Comparison of ENCODE assay signal across 1 cellular context in the genomic region with DNA sequence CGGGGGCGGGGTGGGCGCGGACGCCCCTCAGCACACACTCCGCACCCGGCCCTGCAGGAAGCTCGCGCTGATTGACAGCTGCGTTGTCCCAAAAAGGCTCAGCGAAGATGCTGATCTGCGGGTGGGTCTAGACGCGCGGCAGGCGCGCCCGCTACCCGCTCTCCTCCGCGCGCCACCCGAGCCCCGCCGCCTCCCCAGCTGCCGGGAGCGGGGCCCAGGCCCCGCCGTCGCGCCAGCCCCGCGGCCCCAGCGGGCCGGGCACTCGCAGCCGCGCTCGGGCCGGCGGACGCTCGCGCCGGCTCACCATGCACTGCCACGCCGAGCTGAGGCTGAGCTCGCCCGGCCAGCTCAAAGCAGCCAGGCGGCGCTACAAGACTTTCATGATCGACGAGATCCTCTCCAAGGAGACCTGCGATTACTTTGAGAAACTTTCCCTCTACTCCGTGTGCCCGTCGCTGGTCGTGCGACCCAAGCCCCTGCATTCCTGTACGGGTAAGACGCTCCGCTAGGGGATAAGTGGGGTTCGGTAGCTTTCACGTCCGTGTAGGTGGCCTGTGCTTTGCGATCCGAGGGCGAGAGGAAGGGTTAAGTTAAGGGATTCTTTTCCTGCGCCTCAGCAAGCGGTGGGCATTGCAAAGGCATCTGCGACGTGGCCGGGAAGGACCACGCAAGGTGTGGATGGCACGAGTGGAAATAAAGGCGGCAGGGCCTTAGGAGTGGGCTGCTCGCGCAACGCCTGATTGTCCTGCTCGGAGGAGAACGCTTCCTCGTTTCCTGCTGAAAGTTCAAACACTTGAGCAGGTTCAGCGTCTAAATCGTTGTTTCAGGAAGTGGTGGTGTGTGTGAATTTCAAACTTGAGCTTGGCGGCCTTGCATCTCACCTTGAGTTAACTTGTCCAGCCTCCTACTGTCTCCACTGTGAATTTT.
TF ChIP-seq lines count a peak whose summit lies in the region.

A gene with protein sequence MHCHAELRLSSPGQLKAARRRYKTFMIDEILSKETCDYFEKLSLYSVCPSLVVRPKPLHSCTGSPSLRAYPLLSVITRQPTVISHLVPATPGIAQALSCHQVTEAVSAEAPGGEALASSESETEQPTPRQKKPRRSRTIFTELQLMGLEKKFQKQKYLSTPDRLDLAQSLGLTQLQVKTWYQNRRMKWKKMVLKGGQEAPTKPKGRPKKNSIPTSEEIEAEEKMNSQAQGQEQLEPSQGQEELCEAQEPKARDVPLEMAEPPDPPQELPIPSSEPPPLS (plus strand): TSS at position 118 of the 927 bp plus-strand sequence. CDS start 188 bp downstream, at position 306.

TF ChIP-seq in HepG2, 621 proteins besides CTCF, POLR2A, EP300 and RAD21 (continued from another document):
- TF ChIP-seq, protein P1, sequence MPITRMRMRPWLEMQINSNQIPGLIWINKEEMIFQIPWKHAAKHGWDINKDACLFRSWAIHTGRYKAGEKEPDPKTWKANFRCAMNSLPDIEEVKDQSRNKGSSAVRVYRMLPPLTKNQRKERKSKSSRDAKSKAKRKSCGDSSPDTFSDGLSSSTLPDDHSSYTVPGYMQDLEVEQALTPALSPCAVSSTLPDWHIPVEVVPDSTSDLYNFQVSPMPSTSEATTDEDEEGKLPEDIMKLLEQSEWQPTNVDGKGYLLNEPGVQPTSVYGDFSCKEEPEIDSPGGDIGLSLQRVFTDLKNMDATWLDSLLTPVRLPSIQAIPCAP (CRISPR knock-in tag; IDR thresholded peaks at IDR 0.05; ENCODE audit: low read depth): no peak
- TF ChIP-seq MAF1 (CRISPR knock-in tag; IDR thresholded peaks at IDR 0.05; ENCODE audit: borderline replicate concordance): no peak
- TF ChIP-seq JUND (CRISPR knock-in tag; IDR thresholded peaks at IDR 0.05): no peak
- no peak for TF ChIP-seq ZMAT3 (CRISPR knock-in tag; conservative IDR thresholded peaks at IDR 0.05)
- TF ChIP-seq SALL1 (CRISPR knock-in tag; IDR thresholded peaks at IDR 0.05): 0 out of 2 replicates have a peak, but pooled peaks have one; percentile 11
- TF ChIP-seq, protein P2, sequence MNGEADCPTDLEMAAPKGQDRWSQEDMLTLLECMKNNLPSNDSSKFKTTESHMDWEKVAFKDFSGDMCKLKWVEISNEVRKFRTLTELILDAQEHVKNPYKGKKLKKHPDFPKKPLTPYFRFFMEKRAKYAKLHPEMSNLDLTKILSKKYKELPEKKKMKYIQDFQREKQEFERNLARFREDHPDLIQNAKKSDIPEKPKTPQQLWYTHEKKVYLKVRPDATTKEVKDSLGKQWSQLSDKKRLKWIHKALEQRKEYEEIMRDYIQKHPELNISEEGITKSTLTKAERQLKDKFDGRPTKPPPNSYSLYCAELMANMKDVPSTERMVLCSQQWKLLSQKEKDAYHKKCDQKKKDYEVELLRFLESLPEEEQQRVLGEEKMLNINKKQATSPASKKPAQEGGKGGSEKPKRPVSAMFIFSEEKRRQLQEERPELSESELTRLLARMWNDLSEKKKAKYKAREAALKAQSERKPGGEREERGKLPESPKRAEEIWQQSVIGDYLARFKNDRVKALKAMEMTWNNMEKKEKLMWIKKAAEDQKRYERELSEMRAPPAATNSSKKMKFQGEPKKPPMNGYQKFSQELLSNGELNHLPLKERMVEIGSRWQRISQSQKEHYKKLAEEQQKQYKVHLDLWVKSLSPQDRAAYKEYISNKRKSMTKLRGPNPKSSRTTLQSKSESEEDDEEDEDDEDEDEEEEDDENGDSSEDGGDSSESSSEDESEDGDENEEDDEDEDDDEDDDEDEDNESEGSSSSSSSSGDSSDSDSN (CRISPR knock-in tag; IDR thresholded peaks at IDR 0.05): peak; percentile 72; the same call in 1 of the 2 replicates
- TF ChIP-seq, protein P3, sequence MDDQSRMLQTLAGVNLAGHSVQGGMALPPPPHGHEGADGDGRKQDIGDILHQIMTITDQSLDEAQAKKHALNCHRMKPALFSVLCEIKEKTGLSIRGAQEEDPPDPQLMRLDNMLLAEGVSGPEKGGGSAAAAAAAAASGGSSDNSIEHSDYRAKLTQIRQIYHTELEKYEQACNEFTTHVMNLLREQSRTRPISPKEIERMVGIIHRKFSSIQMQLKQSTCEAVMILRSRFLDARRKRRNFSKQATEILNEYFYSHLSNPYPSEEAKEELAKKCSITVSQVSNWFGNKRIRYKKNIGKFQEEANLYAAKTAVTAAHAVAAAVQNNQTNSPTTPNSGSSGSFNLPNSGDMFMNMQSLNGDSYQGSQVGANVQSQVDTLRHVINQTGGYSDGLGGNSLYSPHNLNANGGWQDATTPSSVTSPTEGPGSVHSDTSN (CRISPR knock-in tag; IDR thresholded peaks at IDR 0.05; ENCODE audit: borderline replicate concordance): no peak
- TF ChIP-seq ZNF367 (CRISPR knock-in tag; IDR thresholded peaks at IDR 0.05; ENCODE audit: borderline replicate concordance): no peak
- no peak for TF ChIP-seq NR2F6 (IDR thresholded peaks at IDR 0.05)
- TF ChIP-seq NR2F6 (CRISPR knock-in tag; IDR thresholded peaks at IDR 0.05): no peak
- TF ChIP-seq KDM6A (CRISPR knock-in tag; IDR thresholded peaks at IDR 0.05; ENCODE audit: low read depth): no peak
- 0 out of 2 replicates have a peak, but pooled peaks have one; percentile 19 for TF ChIP-seq ZNF598 (CRISPR knock-in tag; IDR thresholded peaks at IDR 0.05; ENCODE audit: borderline replicate concordance)
- TF ChIP-seq KDM3A (CRISPR knock-in tag; IDR thresholded peaks at IDR 0.05; ENCODE audit: low read depth): no peak
- TF ChIP-seq, protein P4, sequence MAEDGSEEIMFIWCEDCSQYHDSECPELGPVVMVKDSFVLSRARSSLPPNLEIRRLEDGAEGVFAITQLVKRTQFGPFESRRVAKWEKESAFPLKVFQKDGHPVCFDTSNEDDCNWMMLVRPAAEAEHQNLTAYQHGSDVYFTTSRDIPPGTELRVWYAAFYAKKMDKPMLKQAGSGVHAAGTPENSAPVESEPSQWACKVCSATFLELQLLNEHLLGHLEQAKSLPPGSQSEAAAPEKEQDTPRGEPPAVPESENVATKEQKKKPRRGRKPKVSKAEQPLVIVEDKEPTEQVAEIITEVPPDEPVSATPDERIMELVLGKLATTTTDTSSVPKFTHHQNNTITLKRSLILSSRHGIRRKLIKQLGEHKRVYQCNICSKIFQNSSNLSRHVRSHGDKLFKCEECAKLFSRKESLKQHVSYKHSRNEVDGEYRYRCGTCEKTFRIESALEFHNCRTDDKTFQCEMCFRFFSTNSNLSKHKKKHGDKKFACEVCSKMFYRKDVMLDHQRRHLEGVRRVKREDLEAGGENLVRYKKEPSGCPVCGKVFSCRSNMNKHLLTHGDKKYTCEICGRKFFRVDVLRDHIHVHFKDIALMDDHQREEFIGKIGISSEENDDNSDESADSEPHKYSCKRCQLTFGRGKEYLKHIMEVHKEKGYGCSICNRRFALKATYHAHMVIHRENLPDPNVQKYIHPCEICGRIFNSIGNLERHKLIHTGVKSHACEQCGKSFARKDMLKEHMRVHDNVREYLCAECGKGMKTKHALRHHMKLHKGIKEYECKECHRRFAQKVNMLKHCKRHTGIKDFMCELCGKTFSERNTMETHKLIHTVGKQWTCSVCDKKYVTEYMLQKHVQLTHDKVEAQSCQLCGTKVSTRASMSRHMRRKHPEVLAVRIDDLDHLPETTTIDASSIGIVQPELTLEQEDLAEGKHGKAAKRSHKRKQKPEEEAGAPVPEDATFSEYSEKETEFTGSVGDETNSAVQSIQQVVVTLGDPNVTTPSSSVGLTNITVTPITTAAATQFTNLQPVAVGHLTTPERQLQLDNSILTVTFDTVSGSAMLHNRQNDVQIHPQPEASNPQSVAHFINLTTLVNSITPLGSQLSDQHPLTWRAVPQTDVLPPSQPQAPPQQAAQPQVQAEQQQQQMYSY (CRISPR knock-in tag; IDR thresholded peaks at IDR 0.05): no peak
- no peak for TF ChIP-seq MAZ (IDR thresholded peaks at IDR 0.05; ENCODE audit: borderline replicate concordance, low read depth, low read length)
- no peak for TF ChIP-seq MAZ (CRISPR knock-in tag; IDR thresholded peaks at IDR 0.05; ENCODE audit: low read depth)
- no peak for TF ChIP-seq PAWR (CRISPR knock-in tag; IDR thresholded peaks at IDR 0.05; ENCODE audit: borderline replicate concordance)
- TF ChIP-seq, protein P5, sequence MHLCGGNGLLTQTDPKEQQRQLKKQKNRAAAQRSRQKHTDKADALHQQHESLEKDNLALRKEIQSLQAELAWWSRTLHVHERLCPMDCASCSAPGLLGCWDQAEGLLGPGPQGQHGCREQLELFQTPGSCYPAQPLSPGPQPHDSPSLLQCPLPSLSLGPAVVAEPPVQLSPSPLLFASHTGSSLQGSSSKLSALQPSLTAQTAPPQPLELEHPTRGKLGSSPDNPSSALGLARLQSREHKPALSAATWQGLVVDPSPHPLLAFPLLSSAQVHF (CRISPR knock-in tag; IDR thresholded peaks at IDR 0.05): no peak
- no peak for TF ChIP-seq FOXJ3 (CRISPR knock-in tag; IDR thresholded peaks at IDR 0.05; ENCODE audit: borderline replicate concordance)
- TF ChIP-seq, protein P6, sequence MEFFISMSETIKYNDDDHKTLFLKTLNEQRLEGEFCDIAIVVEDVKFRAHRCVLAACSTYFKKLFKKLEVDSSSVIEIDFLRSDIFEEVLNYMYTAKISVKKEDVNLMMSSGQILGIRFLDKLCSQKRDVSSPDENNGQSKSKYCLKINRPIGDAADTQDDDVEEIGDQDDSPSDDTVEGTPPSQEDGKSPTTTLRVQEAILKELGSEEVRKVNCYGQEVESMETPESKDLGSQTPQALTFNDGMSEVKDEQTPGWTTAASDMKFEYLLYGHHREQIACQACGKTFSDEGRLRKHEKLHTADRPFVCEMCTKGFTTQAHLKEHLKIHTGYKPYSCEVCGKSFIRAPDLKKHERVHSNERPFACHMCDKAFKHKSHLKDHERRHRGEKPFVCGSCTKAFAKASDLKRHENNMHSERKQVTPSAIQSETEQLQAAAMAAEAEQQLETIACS (CRISPR knock-in tag; IDR thresholded peaks at IDR 0.05): no peak
- 0 out of 2 replicates have a peak, but pooled peaks have one; percentile 34 for TF ChIP-seq ZNF501 (CRISPR knock-in tag; IDR thresholded peaks at IDR 0.05)
- TF ChIP-seq CENPT (CRISPR knock-in tag; IDR thresholded peaks at IDR 0.05; ENCODE audit: low read depth): no peak
- no peak for TF ChIP-seq ZIK1 (CRISPR knock-in tag; IDR thresholded peaks at IDR 0.05; ENCODE audit: borderline replicate concordance, low read depth)
- TF ChIP-seq, protein P7, sequence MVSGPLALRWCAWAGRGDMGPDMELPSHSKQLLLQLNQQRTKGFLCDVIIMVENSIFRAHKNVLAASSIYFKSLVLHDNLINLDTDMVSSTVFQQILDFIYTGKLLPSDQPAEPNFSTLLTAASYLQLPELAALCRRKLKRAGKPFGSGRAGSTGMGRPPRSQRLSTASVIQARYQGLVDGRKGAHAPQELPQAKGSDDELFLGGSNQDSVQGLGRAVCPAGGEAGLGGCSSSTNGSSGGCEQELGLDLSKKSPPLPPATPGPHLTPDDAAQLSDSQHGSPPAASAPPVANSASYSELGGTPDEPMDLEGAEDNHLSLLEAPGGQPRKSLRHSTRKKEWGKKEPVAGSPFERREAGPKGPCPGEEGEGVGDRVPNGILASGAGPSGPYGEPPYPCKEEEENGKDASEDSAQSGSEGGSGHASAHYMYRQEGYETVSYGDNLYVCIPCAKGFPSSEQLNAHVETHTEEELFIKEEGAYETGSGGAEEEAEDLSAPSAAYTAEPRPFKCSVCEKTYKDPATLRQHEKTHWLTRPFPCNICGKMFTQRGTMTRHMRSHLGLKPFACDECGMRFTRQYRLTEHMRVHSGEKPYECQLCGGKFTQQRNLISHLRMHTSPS (CRISPR knock-in tag; IDR thresholded peaks at IDR 0.05; ENCODE audit: low read depth): no peak
